ENCODE assay signal across 8 cellular contexts in the genomic region with DNA sequence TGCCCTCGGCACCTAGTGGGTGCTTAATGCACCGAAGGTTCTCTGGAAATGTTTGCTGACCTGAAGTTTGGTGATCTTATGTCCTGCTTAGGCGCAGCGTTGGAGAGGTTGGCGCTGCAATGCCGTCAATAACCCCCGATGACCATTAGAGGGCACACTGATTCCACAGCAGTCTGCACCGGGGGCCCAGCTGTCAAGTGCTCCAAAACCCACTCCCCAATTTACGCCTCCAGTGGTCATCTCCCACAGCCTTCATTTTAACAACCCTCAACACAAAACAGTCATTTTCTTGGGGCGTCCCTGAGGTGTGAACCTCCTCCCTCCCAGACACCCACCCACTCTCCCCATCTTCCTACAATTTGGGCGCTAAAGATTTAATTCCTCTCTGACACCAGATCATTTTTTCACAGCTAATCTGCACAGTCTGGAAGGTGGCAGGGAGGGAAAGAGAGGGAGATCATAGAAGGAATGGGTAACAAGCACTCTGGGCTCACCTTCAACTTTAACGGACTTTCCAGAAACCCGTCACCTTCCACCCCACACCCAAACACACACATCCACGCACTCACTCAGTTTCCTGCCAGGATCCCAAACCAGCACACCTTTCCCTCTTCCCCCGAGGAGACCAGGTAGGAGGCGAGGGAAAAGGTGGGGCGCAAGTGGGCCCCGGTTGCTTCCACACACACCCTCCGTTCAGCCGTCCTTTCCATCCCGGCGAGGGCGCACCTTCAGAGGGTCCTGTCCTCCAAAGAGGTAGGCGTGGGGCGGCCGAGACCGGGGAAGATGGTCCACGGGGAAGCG. TPM values are rescaled to one million over a fixed set of nuclear protein-coding genes. Genes with fewer than 3 reads are reported as not detected.
A peak's percentile ranks its signal among the peaks of the same experiment; 100 is the strongest.
DNase-seq lines count a peak whose midpoint lies in the region; ATAC-seq, FAIRE-seq and TF ChIP-seq lines count a peak whose summit lies in the region.

No MANE protein-coding gene starts in this region.

- POLR2A ChIA-PET in AG04450 (lab: Yijun Ruan, JAX): no interaction called here
- POLR2A ChIA-PET in naive thymus-derived CD8-positive, alpha-beta T cell (lab: Charles Lee): interaction anchor here (0.6 to 1.3 kb wide), 2 partner anchors 28 to 309 kb away, joined by 3 to 4 read pairs; partner anchors contain the start of gene RAB13

- H3K4me3 Mint-ChIP-seq in activated T-cell treated with anti-CD3 and anti-CD28 coated beads, Interleukin-2, amount 50 U/mL, for 24 hours: peak overlapping the region; percentile 71
- H3K4me3 Mint-ChIP-seq in naive thymus-derived CD8-positive, alpha-beta T cell: peak overlapping the region; percentile 75 to 92 (median 82)

- H3K4me3 ChIP-seq in AG04450 (ENCODE audit: low read depth, low read length) (peak overlapping the region; percentile 45), fibroblast of mammary gland (ENCODE audit: control insufficient read depth, low read depth, low read length) (peak overlapping the region; percentile 40), upper lobe of right lung (peak overlapping the region; percentile 67)

- H3K36me3 Mint-ChIP-seq in activated T-cell treated with anti-CD3 and anti-CD28 coated beads, Interleukin-2, amount 50 U/mL, for 24 hours (ENCODE audit: low read depth): no peaks in the 10 kb centered on the region
- peaks cover 0 to 5% (median 0%) of the 10 kb centered on the region in 3 donors for H3K36me3 Mint-ChIP-seq in naive thymus-derived CD8-positive, alpha-beta T cell

- peaks cover 14% of the 10 kb centered on the region for H3K4me1 ChIP-seq in upper lobe of right lung

- H3K27me3 Mint-ChIP-seq in activated T-cell treated with anti-CD3 and anti-CD28 coated beads, Interleukin-2, amount 50 U/mL, for 24 hours: peaks cover 47% of the 10 kb centered on the region
- peaks cover 31 to 52% (median 38%) of the 10 kb centered on the region in 5 donors for H3K27me3 Mint-ChIP-seq in naive thymus-derived CD8-positive, alpha-beta T cell

- DNase-seq in AG04450 (ENCODE audit: low read depth, low spot score) (no peak), GM12891 (ENCODE audit: insufficient read length, low spot score) (no peak), NCI-H69 (lab: John Stamatoyannopoulos, UW) (peak; percentile 76), fibroblast of mammary gland (ENCODE audit: low read depth) (peak; percentile 61), upper lobe of right lung (no peak), posterior vena cava (ENCODE audit: low spot score) (no peak)
- peak; percentile 67 for DNase-seq in activated T-cell treated with anti-CD3 and anti-CD28 coated beads, Interleukin-2, amount 50 U/mL, for 24 hours
- peak in 8 of 10 donors; percentile 16 to 68 (median 44) for DNase-seq in naive thymus-derived CD8-positive, alpha-beta T cell

- CTCF ChIA-PET in AG04450 (lab: Charles Lee): interaction anchor here (0.6 to 2.5 kb wide), 24 partner anchors 9 to 311 kb away, joined by 3 to 50 read pairs (median 4); partner anchors contain the start of genes CHTOP and INTS3

- H3K27ac ChIP-seq in AG04450 (ENCODE audit: low read depth, low read length): no peak overlapping the region
- peak overlapping the region; percentile 74 for H3K27ac ChIP-seq in upper lobe of right lung

- no peaks in the 10 kb centered on the region for H3K36me3 ChIP-seq in upper lobe of right lung

- H3K9me3 Mint-ChIP-seq in activated T-cell treated with anti-CD3 and anti-CD28 coated beads, Interleukin-2, amount 50 U/mL, for 24 hours: no peaks in the 10 kb centered on the region
- no peaks in the 10 kb centered on the region for H3K9me3 Mint-ChIP-seq in naive thymus-derived CD8-positive, alpha-beta T cell

- H3K9me3 ChIP-seq in AG04450 (ENCODE audit: control insufficient read depth, insufficient read depth, low read length) (no peaks in the 10 kb centered on the region; the same call in 1 of the 2 replicates), upper lobe of right lung (no peaks in the 10 kb centered on the region)

- peaks cover 24% of the 10 kb centered on the region for H3K4me1 Mint-ChIP-seq in activated T-cell treated with anti-CD3 and anti-CD28 coated beads, Interleukin-2, amount 50 U/mL, for 24 hours (ENCODE audit: low read depth)
- H3K4me1 Mint-ChIP-seq in naive thymus-derived CD8-positive, alpha-beta T cell: peaks cover 17 to 28% (median 21%) of the 10 kb centered on the region in 4 donors

- H3K27me3 ChIP-seq in AG04450 (ENCODE audit: control insufficient read depth, insufficient read depth, low read length): peaks cover 50% of the 10 kb centered on the region
- peaks cover 24% of the 10 kb centered on the region for H3K27me3 ChIP-seq in upper lobe of right lung

- no peak for TF ChIP-seq POLR2A in GM12891 (IDR thresholded peaks at IDR 0.05; ENCODE audit: low read depth, low read length)

- peak; percentile 98 for FAIRE-seq in GM12891 (lab: Jason Lieb, UNC)

- peak; percentile 31 to 42 for ATAC-seq in naive thymus-derived CD8-positive, alpha-beta T cell
- peak; percentile 77 for ATAC-seq in upper lobe of right lung

- TF ChIP-seq CTCF in AG04450 (IDR thresholded peaks at IDR 0.05; ENCODE audit: low read depth, low read length): peak; percentile 96
- TF ChIP-seq CTCF in fibroblast of mammary gland (conservative IDR thresholded peaks at IDR 0.05; ENCODE audit: control insufficient read depth, insufficient read depth, low read depth, low read length): peak; percentile 96
- TF ChIP-seq CTCF in upper lobe of right lung (IDR thresholded peaks at IDR 0.05): peak; percentile 90

- H3K27ac Mint-ChIP-seq in activated T-cell treated with anti-CD3 and anti-CD28 coated beads, Interleukin-2, amount 50 U/mL, for 24 hours: no peak overlapping the region
- peak overlapping the region in 2 of 10 donors; percentile 20 to 54 for H3K27ac Mint-ChIP-seq in naive thymus-derived CD8-positive, alpha-beta T cell

- intact Hi-C loops in upper lobe of right lung (cut with DNase I) (loop anchor here (5.0 kb wide), 2 partner anchors 69 to 94 kb away; no protein-coding TSS in a partner anchor), posterior vena cava (cut with DNase I) (loop anchor here (2.0 to 5.0 kb wide), 3 partner anchors 71 to 95 kb away; no protein-coding TSS in a partner anchor)

TF ChIP-seq in GM12891, 5 proteins besides CTCF, POLR2A, EP300 and RAD21:
- no peak for TF ChIP-seq TAF1 (IDR thresholded peaks at IDR 0.05; ENCODE audit: low read depth, low read length)
- no peak for TF ChIP-seq SPI1 (IDR thresholded peaks at IDR 0.05; ENCODE audit: low read depth, low read length)
- no peak for TF ChIP-seq PAX5 (IDR thresholded peaks at IDR 0.05; ENCODE audit: insufficient read depth, low read length, severe bottlenecking)
- no peak for TF ChIP-seq POU2F2 (IDR thresholded peaks at IDR 0.05; ENCODE audit: low read depth, low read length)
- no peak for TF ChIP-seq POLR2AphosphoS5 (IDR thresholded peaks at IDR 0.05; ENCODE audit: low read depth, low read length)

RNA-seq across cellular contexts. Expression of gene NPR1, which starts 0.6 kb away (rescaled TPM):
- polyA plus RNA-seq in AG04450 (2011; rRNA removed): 0.02 TPM in 1 of 2 replicates, not detected in the other
- polyA minus RNA-seq in AG04450 (2011; rRNA and poly(A)+ RNA removed): not detected in 2 replicates
- polyA plus RNA-seq in GM12891 (2012; ENCODE audit: low read depth, missing spikeins): 0.32 TPM
- total RNA-seq in naive thymus-derived CD8-positive, alpha-beta T cell: not detected
- not detected for polyA plus RNA-seq in naive thymus-derived CD8-positive, alpha-beta T cell
- 69.4 TPM for total RNA-seq in upper lobe of right lung
- 100 to 1,000 TPM; 107 to 119 TPM for total RNA-seq in posterior vena cava

RNA-seq across cellular contexts. Expression of gene ILF2, which starts 7.1 kb away (rescaled TPM):
- 308 and 326 TPM in 2 replicates for polyA plus RNA-seq in AG04450 (2011; rRNA removed)
- 227 and 232 TPM in 2 replicates for polyA minus RNA-seq in AG04450 (2011; rRNA and poly(A)+ RNA removed)
- 206 TPM for polyA plus RNA-seq in GM12891 (2012; ENCODE audit: low read depth, missing spikeins)
- 100 to 1,000 TPM in 1 of 2 experiments, 10 to 100 TPM in 1; 96.8 to 101 TPM for total RNA-seq in naive thymus-derived CD8-positive, alpha-beta T cell
- 100 to 1,000 TPM; 115 to 140 (median 121) TPM for polyA plus RNA-seq in naive thymus-derived CD8-positive, alpha-beta T cell
- total RNA-seq in upper lobe of right lung (86.1 TPM), posterior vena cava (10 to 100 TPM; 66.9 to 82.3 TPM)

RNA-seq across cellular contexts. Expression of gene SNAPIN, which starts 19.4 kb away (rescaled TPM):
- 54.1 and 56.8 TPM in 2 replicates for polyA plus RNA-seq in AG04450 (2011; rRNA removed)
- polyA minus RNA-seq in AG04450 (2011; rRNA and poly(A)+ RNA removed): 19.2 and 25.0 TPM in 2 replicates
- polyA plus RNA-seq in GM12891 (2012; ENCODE audit: low read depth, missing spikeins): 40.6 TPM
- total RNA-seq in naive thymus-derived CD8-positive, alpha-beta T cell: 10 to 100 TPM; 28.2 to 30.7 TPM
- 10 to 100 TPM; 66.6 to 77.4 (median 72.3) TPM for polyA plus RNA-seq in naive thymus-derived CD8-positive, alpha-beta T cell
- total RNA-seq in upper lobe of right lung (32.7 TPM), posterior vena cava (10 to 100 TPM; 30.3 to 31.2 TPM)

RNA-seq across cellular contexts. Expression of gene CHTOP, which starts 44.1 kb away (rescaled TPM):
- 49.2 and 59.5 TPM in 2 replicates for polyA plus RNA-seq in AG04450 (2011; rRNA removed)
- polyA minus RNA-seq in AG04450 (2011; rRNA and poly(A)+ RNA removed): 30.2 and 38.7 TPM in 2 replicates
- 41.7 TPM for polyA plus RNA-seq in GM12891 (2012; ENCODE audit: low read depth, missing spikeins)
- total RNA-seq in naive thymus-derived CD8-positive, alpha-beta T cell: 100 to 1,000 TPM; 152 to 155 TPM
- 10 to 100 TPM; 45.2 to 74.7 (median 48.8) TPM for polyA plus RNA-seq in naive thymus-derived CD8-positive, alpha-beta T cell
- total RNA-seq in upper lobe of right lung (63.5 TPM), posterior vena cava (10 to 100 TPM; 44.5 to 47.3 TPM)

RNA-seq across cellular contexts. Expression of gene S100A1, which starts 49.7 kb away (rescaled TPM):
- 0.21 and 0.31 TPM in 2 replicates for polyA plus RNA-seq in AG04450 (2011; rRNA removed)
- 0.46 and 1.00 TPM in 2 replicates for polyA minus RNA-seq in AG04450 (2011; rRNA and poly(A)+ RNA removed)
- 1.6 TPM for polyA plus RNA-seq in GM12891 (2012; ENCODE audit: low read depth, missing spikeins)
- total RNA-seq in naive thymus-derived CD8-positive, alpha-beta T cell: not detected
- not detected for polyA plus RNA-seq in naive thymus-derived CD8-positive, alpha-beta T cell
- not detected for total RNA-seq in upper lobe of right lung
- total RNA-seq in posterior vena cava: 1 to 10 TPM in 1 of 2 donors, under 1 TPM in 1; 0.74 to 1.8 TPM

Comparison
In these comparisons a context has a peak if more than half of its experiments do, and no peak if none do; other contexts are left out.
1. DNase-seq: peak in NCI-H69 (single experiment), activated T-cell treated with anti-CD3 and anti-CD28 coated beads, Interleukin-2, amount 50 U/mL, for 24 hours (single experiment), fibroblast of mammary gland (single experiment) and naive thymus-derived CD8-positive, alpha-beta T cell (8 of 10); none in AG04450 (single experiment), GM12891 (single experiment), upper lobe of right lung (single experiment) and posterior vena cava (single experiment).
2. RNA of gene NPR1, which starts 0.6 kb away (total RNA-seq): 107 to 119 TPM in posterior vena cava and 69.4 TPM in upper lobe of right lung (single experiment); not detected in naive thymus-derived CD8-positive, alpha-beta T cell; every median in the first group is over 10 times any median in the second.
3. Peak in every context shown above with its lines, with median percentiles within 50 percentile points of each other: H3K4me3 ChIP-seq and CTCF ChIP-seq.